Comparison of ENCODE assay signal across 9 cellular contexts in the genomic region with DNA sequence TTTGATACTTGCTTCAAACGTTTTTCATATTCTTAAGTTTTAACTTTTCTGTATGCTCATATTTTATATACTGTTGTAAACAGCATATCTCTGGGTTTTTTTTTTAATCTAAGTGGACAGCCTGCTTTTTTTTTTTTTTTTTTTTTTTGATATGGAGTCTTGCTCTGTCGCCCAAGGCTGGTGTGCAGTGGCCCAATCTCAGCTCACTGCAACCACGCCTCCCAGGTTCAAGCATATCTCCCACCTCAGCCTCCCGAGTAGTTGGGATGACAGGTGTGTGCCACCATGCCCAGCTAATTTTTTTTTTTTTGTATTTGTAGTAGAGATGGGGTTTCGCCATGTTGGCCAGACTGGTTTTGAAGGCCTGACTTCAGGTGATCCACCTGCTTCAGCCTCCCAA. TPM values are rescaled to one million over a fixed set of nuclear protein-coding genes. Genes with fewer than 3 reads are reported as not detected.
DNase-seq lines count a peak whose midpoint lies in the region; ATAC-seq and TF ChIP-seq lines count a peak whose summit lies in the region.
"Had no signal": no experiment of that assay in that cellular context is flagged by ENCODE, and none has a peak within 500 bp of the region (broad histone marks: within the 10 kb centered on the region; RNA-seq: fewer than 3 reads in every experiment).

No MANE protein-coding gene starts in this region.

- DNase-seq in BE2C (no peak), astrocyte of the cerebellum (ENCODE audit: low read depth) (no peak), tibial nerve (ENCODE audit: low spot score in 2 of 2) (no peak)
- DNase-seq: NCI-H1105 had no signal

- H3K4me1 ChIP-seq in BE2C (no peaks in the 10 kb centered on the region), HUES48 (ENCODE audit: control insufficient read depth, insufficient read depth, low read length) (0 out of 2 replicates have a peak, but pooled peaks cover 5% of the 10 kb centered on the region), muscle layer of duodenum (ENCODE audit: control insufficient read depth in 1 of 2, insufficient read depth in 2 of 2, low read length in 2 of 2) (peaks cover 0 to 8% of the 10 kb centered on the region in 2 donors), tibial nerve (peaks cover 0 to 14% (median 5%) of the 10 kb centered on the region in 4 donors)

- no peak overlapping the region for H3K9ac ChIP-seq in HUES48 (ENCODE audit: low read depth, low read length)

- H3K36me3 ChIP-seq in BE2C (no peaks in the 10 kb centered on the region), HUES48 (ENCODE audit: control insufficient read depth, insufficient read depth, low read length) (0 out of 2 replicates have a peak, but pooled peaks cover 4% of the 10 kb centered on the region), muscle layer of duodenum (ENCODE audit: control insufficient read depth in 1 of 2, insufficient read depth in 2 of 2, low read length in 2 of 2) (no peaks in the 10 kb centered on the region), tibial nerve (peaks cover 0 to 14% (median 0%) of the 10 kb centered on the region in 3 donors)

- H3K4me3 ChIP-seq in BE2C (ENCODE audit: low read depth, low read length), result peak overlapping the region; percentile 91
- H3K4me3 ChIP-seq in HUES48 (ENCODE audit: low read depth, low read length), result peak overlapping the region; percentile 92
- peak overlapping the region; percentile 82 for H3K4me3 ChIP-seq in astrocyte of the cerebellum (ENCODE audit: low read depth, low read length)
- H3K4me3 ChIP-seq in muscle layer of duodenum (ENCODE audit: low read depth in 1 of 2, low read length in 2 of 2), result peak overlapping the region; percentile 84 to 89
- peak overlapping the region in 2 of 4 donors; percentile 67 to 73 for H3K4me3 ChIP-seq in tibial nerve

- no peaks in the 10 kb centered on the region for H3K9me3 ChIP-seq in BE2C
- no peaks in the 10 kb centered on the region for H3K9me3 ChIP-seq in HUES48 (ENCODE audit: control insufficient read depth, insufficient read depth, low read length)
- H3K9me3 ChIP-seq in muscle layer of duodenum (ENCODE audit: control insufficient read depth in 1 of 2, low read length in 2 of 2), result no peaks in the 10 kb centered on the region
- no peaks in the 10 kb centered on the region for H3K9me3 ChIP-seq in tibial nerve

- no peak for TF ChIP-seq POLR2A in tibial nerve (IDR thresholded peaks at IDR 0.05)

- TF ChIP-seq CTCF in BE2C (IDR thresholded peaks at IDR 0.05; ENCODE audit: low read depth, low read length) (no peak), astrocyte of the cerebellum (IDR thresholded peaks at IDR 0.05; ENCODE audit: low read depth, low read length, missing control alignments) (no peak), tibial nerve (IDR thresholded peaks at IDR 0.05) (no peak)

- 76 to 82% methylated on average over 5 of the region's 5 CpGs for WGBS in tibial nerve, 2 donors

- ATAC-seq in GM19467 (IDR thresholded peaks at IDR 0.05; ENCODE audit: unreplicated experiment) (no peak), HG03039 (IDR thresholded peaks at IDR 0.05; ENCODE audit: unreplicated experiment) (no peak), GM21447 (IDR thresholded peaks at IDR 0.05; ENCODE audit: unreplicated experiment) (no peak)

- H3K27me3 ChIP-seq in BE2C (no peaks in the 10 kb centered on the region), HUES48 (ENCODE audit: control insufficient read depth, insufficient read depth, low read length) (no peaks in the 10 kb centered on the region), muscle layer of duodenum (ENCODE audit: low read depth, low read length) (no peaks in the 10 kb centered on the region), tibial nerve (no peaks in the 10 kb centered on the region)

- no peak for TF ChIP-seq EP300 in tibial nerve (IDR thresholded peaks at IDR 0.05)

- in situ Hi-C loops in astrocyte of the cerebellum (cut with HindIII; ENCODE audit: low sequenced_read_pairs), result no loop called here

- H3K27ac ChIP-seq in HUES48 (ENCODE audit: low read depth, low read length) (no peak overlapping the region), muscle layer of duodenum (ENCODE audit: low read length) (no peak overlapping the region), tibial nerve (no peak overlapping the region)

RNA-seq across cellular contexts. Expression of gene TBCE, which starts 1.2 kb away (rescaled TPM):
- 35.7 TPM for polyA plus RNA-seq in BE2C (2012; ENCODE audit: insufficient read depth, insufficient read length, low read depth)
- total RNA-seq in tibial nerve, result 10 to 100 TPM; 19.3 to 33.9 (median 26.8) TPM

RNA-seq across cellular contexts. Expression of gene GGPS1, which starts 40.1 kb away (rescaled TPM):
- polyA plus RNA-seq in BE2C (2012; ENCODE audit: insufficient read depth, insufficient read length, low read depth), result 39.0 TPM
- 10 to 100 TPM; 12.9 to 26.2 (median 15.7) TPM for total RNA-seq in tibial nerve

RNA-seq across cellular contexts. Expression of gene ARID4B, which starts 40.4 kb away (rescaled TPM):
- polyA plus RNA-seq in BE2C (2012; ENCODE audit: insufficient read depth, insufficient read length, low read depth), result 13.1 TPM
- total RNA-seq in tibial nerve, result 10 to 100 TPM; 41.6 to 58.8 (median 46.8) TPM
